In genomic region chr6:56541736-56542366, GRCh38 we compare ENCODE assay signal across 9 cellular contexts.
A peak's percentile ranks its signal among the peaks of the same experiment; 100 is the strongest.
DNase-seq lines count a peak whose midpoint lies in the region; ATAC-seq, FAIRE-seq and TF ChIP-seq lines count a peak whose summit lies in the region.
"Had no signal": no experiment of that assay in that cellular context is flagged by ENCODE, and none has a peak within 500 bp of the region (broad histone marks: within the 10 kb centered on the region; RNA-seq: fewer than 3 reads in every experiment).

No MANE protein-coding gene starts in this region.

- no peaks in the 10 kb centered on the region for H3K27me3 Mint-ChIP-seq in GM23338 (ENCODE audit: insufficient read depth, low read depth, poor library complexity)
- H3K27me3 Mint-ChIP-seq: naive B cell had no signal

- no peak overlapping the region for H2AFZ ChIP-seq in GM23338

- TF ChIP-seq CTCF in GM23338 (conservative IDR thresholded peaks at IDR 0.05; ENCODE audit: low read depth in 2 of 2) (no peak), RWPE2 (IDR thresholded peaks at IDR 0.05; ENCODE audit: poor library complexity, severe bottlenecking) (no peak)

- ATAC-seq in GM23338 (no peak), RWPE2 (ENCODE audit: low read depth) (no peak), right cardiac atrium (no peak), HG03565 (IDR thresholded peaks at IDR 0.05; ENCODE audit: unreplicated experiment) (no peak), HG03095 (IDR thresholded peaks at IDR 0.05; ENCODE audit: unreplicated experiment) (no peak), GM18505 (IDR thresholded peaks at IDR 0.05; ENCODE audit: unreplicated experiment) (no peak)

- no peak overlapping the region for H3K4me3 Mint-ChIP-seq in GM23338
- H3K4me3 Mint-ChIP-seq: naive B cell had no signal

- H3F3A ChIP-seq in GM23338 (replicated peaks; ENCODE audit: low read depth) = peaks cover 3% of the 10 kb centered on the region; the same call in 1 of the 2 replicates

- no peak overlapping the region for H3K27ac Mint-ChIP-seq in GM23338
- H3K27ac Mint-ChIP-seq: naive B cell had no signal

- H3K4me1 Mint-ChIP-seq in GM23338 = peaks cover 10% of the 10 kb centered on the region; the same call in 2 of the 3 replicates
- H3K4me1 Mint-ChIP-seq: naive B cell had no signal

- H3K4me1 ChIP-seq in GM23338 (ENCODE audit: insufficient read depth) = peaks cover 41% of the 10 kb centered on the region
- H3K4me1 ChIP-seq in RWPE2 (ENCODE audit: insufficient read depth, poor library complexity, severe bottlenecking) = peaks cover 35% of the 10 kb centered on the region
- H3K4me1 ChIP-seq in right cardiac atrium (ENCODE audit: control insufficient read depth, insufficient read depth, low read length) = peaks cover 5% of the 10 kb centered on the region
- peaks cover 3 to 4% of the 10 kb centered on the region in 2 donors for H3K4me1 ChIP-seq in small intestine (ENCODE audit: control insufficient read depth in 2 of 2, insufficient read depth in 1 of 2, low read depth in 1 of 2, low read length in 1 of 2)

- peaks cover 57% of the 10 kb centered on the region for H3K79me2 ChIP-seq in GM23338 (replicated peaks; ENCODE audit: insufficient read depth)

- no peaks in the 10 kb centered on the region for H3K36me3 Mint-ChIP-seq in GM23338 (ENCODE audit: low read depth)
- H3K36me3 Mint-ChIP-seq: naive B cell had no signal

- no peak for TF ChIP-seq POLR2A in GM18505 (IDR thresholded peaks at IDR 0.05; ENCODE audit: borderline replicate concordance, extremely low read depth, insufficient read depth, insufficient read length)

- H3K9me3 Mint-ChIP-seq in GM23338 = no peaks in the 10 kb centered on the region
- H3K9me3 Mint-ChIP-seq: naive B cell had no signal

- FAIRE-seq in small intestine (lab: Jason Lieb, UNC) = no peak

- H3K36me3 ChIP-seq in GM23338 (ENCODE audit: insufficient read depth) (no peaks in the 10 kb centered on the region), RWPE2 (ENCODE audit: low read depth) (peaks cover 4% of the 10 kb centered on the region), small intestine (ENCODE audit: control insufficient read depth in 2 of 2, insufficient read depth in 2 of 2, low read length in 2 of 2) (no peaks in the 10 kb centered on the region)

- H3K27ac ChIP-seq in GM23338 (ENCODE audit: low read depth) (peak overlapping the region; percentile 89; the same call in 1 of the 2 replicates), RWPE2 (ENCODE audit: poor library complexity, severe bottlenecking) (peak overlapping the region; percentile 84), right cardiac atrium (ENCODE audit: low read length) (no peak overlapping the region), small intestine (ENCODE audit: low read depth in 1 of 2, low read length in 1 of 2) (peak overlapping the region; percentile 9 to 71)

- peaks cover 6% of the 10 kb centered on the region; the same call in 1 of the 2 replicates for H4K20me1 ChIP-seq in GM23338 (replicated peaks; ENCODE audit: insufficient read depth)

- 24% methylated on average over 3 of the region's 3 CpGs for WGBS in right cardiac atrium
- WGBS in small intestine, 3 donors = 1 to 11% (median 7%) methylated on average over 3 of the region's 3 CpGs

- H3K9me3 ChIP-seq in RWPE2 (ENCODE audit: severe bottlenecking) (no peaks in the 10 kb centered on the region), right cardiac atrium (ENCODE audit: control insufficient read depth, low read length) (no peaks in the 10 kb centered on the region), small intestine (ENCODE audit: control insufficient read depth, low read depth) (no peaks in the 10 kb centered on the region)

- H3K9me2 ChIP-seq in GM23338 (ENCODE audit: insufficient read depth) = no peaks in the 10 kb centered on the region

- H3K4me2 ChIP-seq in GM23338 = peak overlapping the region; percentile 81

- intact Hi-C loops in right cardiac atrium (cut with DNase I) = no loop called here

- no peaks in the 10 kb centered on the region for H3K27me3 ChIP-seq in GM23338 (ENCODE audit: insufficient read depth)
- H3K27me3 ChIP-seq in RWPE2 (ENCODE audit: insufficient read depth, poor library complexity, severe bottlenecking) = no peaks in the 10 kb centered on the region
- no peaks in the 10 kb centered on the region for H3K27me3 ChIP-seq in right cardiac atrium (ENCODE audit: control insufficient read depth, insufficient read depth)
- no peaks in the 10 kb centered on the region for H3K27me3 ChIP-seq in small intestine (ENCODE audit: control insufficient read depth in 2 of 2, insufficient read depth in 2 of 2, low read length in 2 of 2)

- DNase-seq in GM23338 (ENCODE audit: low spot score) (no peak), RWPE2 (ENCODE audit: low spot score) (no peak), right cardiac atrium (no peak), small intestine (no peak), NCI-H1694 (lab: John Stamatoyannopoulos, UW) (no peak)

- H3K4me3 ChIP-seq in GM23338 (peak overlapping the region; percentile 53), RWPE2 (ENCODE audit: severe bottlenecking) (peak overlapping the region; percentile 45), right cardiac atrium (ENCODE audit: low read length) (peak overlapping the region; percentile 80), small intestine (ENCODE audit: low read depth in 1 of 2, low read length in 2 of 2) (peak overlapping the region; percentile 43 to 53)

TF ChIP-seq in GM23338, 12 proteins besides CTCF, POLR2A, EP300 and RAD21 (continues in another document):
- no peak for TF ChIP-seq REST (IDR thresholded peaks at IDR 0.05; ENCODE audit: unreplicated experiment)
- TF ChIP-seq STAT1 (IDR thresholded peaks at IDR 0.05; ENCODE audit: unreplicated experiment) = no peak
- no peak for TF ChIP-seq EZH2 (IDR thresholded peaks at IDR 0.05; ENCODE audit: low read depth, unreplicated experiment)
- TF ChIP-seq ETS1 (IDR thresholded peaks at IDR 0.05) = no peak
- TF ChIP-seq POLR2AphosphoS5 (IDR thresholded peaks at IDR 0.05; ENCODE audit: low read depth) = no peak
- no peak for TF ChIP-seq ZNF331 (CRISPR knock-in tag; IDR thresholded peaks at IDR 0.05; ENCODE audit: low read depth)
- no peak for TF ChIP-seq EZH2phosphoT487 (IDR thresholded peaks at IDR 0.05; ENCODE audit: unreplicated experiment)
- no peak for TF ChIP-seq ZNF114 (CRISPR knock-in tag; IDR thresholded peaks at IDR 0.05)
- TF ChIP-seq JUNB (IDR thresholded peaks at IDR 0.05; ENCODE audit: unreplicated experiment) = no peak
- no peak for TF ChIP-seq NANOG (IDR thresholded peaks at IDR 0.05; ENCODE audit: borderline replicate concordance)
